ENCODE assay signal across 8 cellular contexts in genomic region chr7:150686030-150686626, GRCh38. TPM values are rescaled to one million over a fixed set of nuclear protein-coding genes. Genes with fewer than 3 reads are reported as not detected.
DNase-seq lines count a peak whose midpoint lies in the region; ATAC-seq, FAIRE-seq and TF ChIP-seq lines count a peak whose summit lies in the region.

No MANE protein-coding gene starts in this region.

- H3K18ac ChIP-seq in mesendoderm (ENCODE audit: low read length): no peak overlapping the region

- no peak overlapping the region for H2BK120ac ChIP-seq in mesendoderm (ENCODE audit: low read depth, low read length)

- H3K9me3 Mint-ChIP-seq in activated T-cell treated with anti-CD3 and anti-CD28 coated beads, Interleukin-2, amount 50 U/mL, for 24 hours: peaks cover 40% of the 10 kb centered on the region

- no peak overlapping the region for H3K56ac ChIP-seq in mesendoderm (ENCODE audit: low read length)

- H3K23ac ChIP-seq in mesendoderm (ENCODE audit: low read length): no peak overlapping the region

- H3K36me3 Mint-ChIP-seq in activated T-cell treated with anti-CD3 and anti-CD28 coated beads, Interleukin-2, amount 50 U/mL, for 24 hours (ENCODE audit: low read depth): peaks cover 72% of the 10 kb centered on the region

- 63 to 82% methylated on average over 9 of the region's 9 CpGs for WGBS in pancreas, 2 donors
- no CpG with 5 or more reads among the region's 9 CpGs for WGBS in mesendoderm (ENCODE audit: extremely low coverage, insufficient coverage, low lambda C conversion rate)

- peak in 2 of 4 donors; percentile 43 to 54 for ATAC-seq in pancreas

- peak overlapping the region; percentile 83 for H3K4me3 Mint-ChIP-seq in activated T-cell treated with anti-CD3 and anti-CD28 coated beads, Interleukin-2, amount 50 U/mL, for 24 hours

- FAIRE-seq in pancreas (lab: Jason Lieb, UNC): no peak

- DNase-seq in activated T-cell treated with anti-CD3 and anti-CD28 coated beads, Interleukin-2, amount 50 U/mL, for 24 hours: no peak
- DNase-seq in activated T-cell treated with anti-CD3 and anti-CD28 coated beads for 4 hours (no peak), dorsolateral prefrontal cortex (no peak), pancreas (no peak), NCI-H2107 (lab: John Stamatoyannopoulos, UW) (no peak), mesendoderm (no peak), foreskin melanocyte (no peak)

- TF ChIP-seq CTCF in dorsolateral prefrontal cortex (IDR thresholded peaks at IDR 0.05 in 54 of 56, conservative IDR thresholded peaks at IDR 0.05 in 2 of 56; ENCODE audit: low read depth in 1 of 56, partially characterized antibody in 56 of 56) (no peak), pancreas (IDR thresholded peaks at IDR 0.05) (no peak)

- intact Hi-C loops in dorsolateral prefrontal cortex (cut with DNase I) (no loop called here), pancreas (cut with DNase I) (no loop called here)

- H3K4me3 ChIP-seq in dorsolateral prefrontal cortex: peak overlapping the region; percentile 5 to 71 (median 54)
- H3K4me3 ChIP-seq in pancreas: peak overlapping the region in 3 of 4 donors; percentile 1 to 34 (median 17)
- H3K4me3 ChIP-seq in mesendoderm (ENCODE audit: low read length): no peak overlapping the region

- H2AK5ac ChIP-seq in mesendoderm (ENCODE audit: low read length): no peak overlapping the region

- H3K4me1 ChIP-seq in pancreas (no peaks in the 10 kb centered on the region), mesendoderm (ENCODE audit: control insufficient read depth, low read depth, low read length) (no peaks in the 10 kb centered on the region)

- H4K8ac ChIP-seq in mesendoderm (ENCODE audit: low read depth, low read length): no peak overlapping the region

- H3K36me3 ChIP-seq in KOPT-K1 (ENCODE audit: insufficient read depth, low read length) (peaks cover 43% of the 10 kb centered on the region), pancreas (no peaks in the 10 kb centered on the region), mesendoderm (ENCODE audit: control insufficient read depth, insufficient read depth, low read length) (no peaks in the 10 kb centered on the region)

- no peaks in the 10 kb centered on the region for H3K27me3 Mint-ChIP-seq in activated T-cell treated with anti-CD3 and anti-CD28 coated beads, Interleukin-2, amount 50 U/mL, for 24 hours

- peak overlapping the region; percentile 98 for H3K27ac Mint-ChIP-seq in activated T-cell treated with anti-CD3 and anti-CD28 coated beads, Interleukin-2, amount 50 U/mL, for 24 hours

- peaks cover 80% of the 10 kb centered on the region for H3K4me1 Mint-ChIP-seq in activated T-cell treated with anti-CD3 and anti-CD28 coated beads, Interleukin-2, amount 50 U/mL, for 24 hours (ENCODE audit: low read depth)

- H3K79me1 ChIP-seq in mesendoderm (ENCODE audit: low read length): no peaks in the 10 kb centered on the region

- H3K9ac ChIP-seq in mesendoderm (ENCODE audit: low read length): no peak overlapping the region

- peaks cover 0 to 5% (median 0%) of the 10 kb centered on the region in 45 donors for H3K27me3 ChIP-seq in dorsolateral prefrontal cortex
- H3K27me3 ChIP-seq in pancreas: no peaks in the 10 kb centered on the region
- no peaks in the 10 kb centered on the region for H3K27me3 ChIP-seq in mesendoderm (ENCODE audit: insufficient read depth, low read length, poor library complexity)

- peak overlapping the region; percentile 97 for H3K27ac ChIP-seq in KOPT-K1 (ENCODE audit: low read depth, low read length, poor library complexity, severe bottlenecking)
- H3K27ac ChIP-seq in dorsolateral prefrontal cortex: peak overlapping the region in 54 of 59 donors; percentile 4 to 85 (median 71)
- peak overlapping the region in 2 of 4 donors; percentile 1 to 47 for H3K27ac ChIP-seq in pancreas
- H3K27ac ChIP-seq in mesendoderm (ENCODE audit: low read depth, low read length): no peak overlapping the region

- H3K79me2 ChIP-seq in mesendoderm (ENCODE audit: control insufficient read depth, insufficient read depth, low read length): no peaks in the 10 kb centered on the region

- H3K4ac ChIP-seq in mesendoderm (ENCODE audit: low read depth, low read length): no peak overlapping the region

- H2BK15ac ChIP-seq in mesendoderm (replicated peaks; ENCODE audit: low read depth): no peak overlapping the region

- H3K4me2 ChIP-seq in mesendoderm (ENCODE audit: low read length): no peak overlapping the region

- H3K9me3 ChIP-seq in KOPT-K1 (ENCODE audit: insufficient read depth, low read length, poor library complexity, severe bottlenecking): peaks cover 48% of the 10 kb centered on the region
- H3K9me3 ChIP-seq in pancreas: no peaks in the 10 kb centered on the region

- no peak overlapping the region for H2BK5ac ChIP-seq in mesendoderm (ENCODE audit: low read length)

- no peak overlapping the region for H4K5ac ChIP-seq in mesendoderm (ENCODE audit: low read length)

RNA-seq across cellular contexts. Expression of gene GIMAP2, which starts 0.6 kb away (rescaled TPM):
- total RNA-seq in dorsolateral prefrontal cortex (10 to 100 TPM in 1 of 120 experiments, 1 to 10 TPM in 119; 1.2 to 11.1 (median 3.7) TPM), pancreas (1 to 10 TPM in 3 of 6 donors, under 1 TPM in 3; 0.51 to 6.2 (median 1.3) TPM)
- 1 to 10 TPM; 1.7 to 2.3 TPM for polyA plus RNA-seq in pancreas
- not detected for polyA plus RNA-seq in mesendoderm (2013, experiment 1 of 2)
- polyA plus RNA-seq in mesendoderm (2013, experiment 2 of 2): not detected

RNA-seq across cellular contexts. Expression of gene GIMAP1, which starts 30.3 kb away (rescaled TPM):
- total RNA-seq in dorsolateral prefrontal cortex (1 to 10 TPM in 102 of 120 experiments, under 1 TPM in 18; 0.46 to 4.7 (median 1.6) TPM), pancreas (1 to 10 TPM in 2 of 6 donors, under 1 TPM in 4; 0.39 to 1.5 (median 0.84) TPM)
- polyA plus RNA-seq in pancreas: 1 to 10 TPM; 1.5 to 2.0 TPM
- polyA plus RNA-seq in mesendoderm (2013, experiment 1 of 2): not detected
- polyA plus RNA-seq in mesendoderm (2013, experiment 2 of 2): not detected

RNA-seq across cellular contexts. Expression of gene GIMAP5, which starts 51.1 kb away (rescaled TPM):
- total RNA-seq in dorsolateral prefrontal cortex (10 to 100 TPM in 27 of 120 experiments, 1 to 10 TPM in 93; 2.5 to 28.1 (median 7.3) TPM), pancreas (1 to 10 TPM in 5 of 6 donors, under 1 TPM in 1; 0.83 to 4.1 (median 2.8) TPM)
- 10 to 100 TPM in 1 of 2 donors, 1 to 10 TPM in 1; 7.6 to 17.3 TPM for polyA plus RNA-seq in pancreas
- not detected for polyA plus RNA-seq in mesendoderm (2013, experiment 1 of 2)
- not detected for polyA plus RNA-seq in mesendoderm (2013, experiment 2 of 2)

RNA-seq across cellular contexts. Expression of gene GIMAP6, which starts 53.9 kb away (rescaled TPM):
- 10 to 100 TPM in 26 of 120 experiments, 1 to 10 TPM in 94; 3.1 to 19.7 (median 7.4) TPM for total RNA-seq in dorsolateral prefrontal cortex
- 1 to 10 TPM; 2.2 to 7.7 (median 4.0) TPM for total RNA-seq in pancreas
- 1 to 10 TPM; 2.9 to 5.7 TPM for polyA plus RNA-seq in pancreas
- not detected for polyA plus RNA-seq in mesendoderm (2013, experiment 1 of 2)
- polyA plus RNA-seq in mesendoderm (2013, experiment 2 of 2): not detected
